ENCODE assay signal across 8 cellular contexts in genomic region chr1:1613509-1614082, GRCh38. TPM values are rescaled to one million over a fixed set of nuclear protein-coding genes. Genes with fewer than 3 reads are reported as not detected.
DNase-seq lines count a peak whose midpoint lies in the region; ATAC-seq and TF ChIP-seq lines count a peak whose summit lies in the region.

No MANE protein-coding gene starts in this region.

- POLR2A ChIA-PET in naive thymus-derived CD4-positive, alpha-beta T cell (lab: Charles Lee): interaction anchor here (0.6 to 4.1 kb wide), 19 partner anchors 9 to 363 kb away, joined by 3 to 86 read pairs (median 5); partner anchors contain the start of genes ATAD3A, CCNL2, MMP23B and MRPL20

- H3K36me3 ChIP-seq in naive thymus-derived CD4-positive, alpha-beta T cell (ENCODE audit: control insufficient read depth in 2 of 3, insufficient read depth in 3 of 3, low read length in 3 of 3): peaks cover 0 to 3% (median 0%) of the 10 kb centered on the region in 3 experiments

- intact Hi-C loops in naive thymus-derived CD4-positive, alpha-beta T cell (cut with micrococcal nuclease): loop anchor here (2.0 to 10.0 kb wide), 6 partner anchors 15 to 499 kb away; partner anchors contain the start of genes ATAD3A (in 1 of the 2), ATAD3B (in 1 of the 2), C1orf159 (in 1 of the 2) and MRPL20 (in 1 of the 2)

- H3K4me3 Mint-ChIP-seq in IgD-negative memory B cell: peak overlapping the region in 2 of 4 donors; percentile 44 to 99
- H3K4me3 Mint-ChIP-seq in brain: peak overlapping the region; percentile 93 to 98 (median 95)
- H3K4me3 Mint-ChIP-seq in naive thymus-derived CD4-positive, alpha-beta T cell: peak overlapping the region; percentile 93 to 99 (median 96)

- peak overlapping the region in 2 of 3 donors; percentile 97 to 100 for H3K27ac Mint-ChIP-seq in IgD-negative memory B cell
- H3K27ac Mint-ChIP-seq in brain: peak overlapping the region; percentile 34 to 97 (median 96)
- peak overlapping the region; percentile 94 to 100 (median 99) for H3K27ac Mint-ChIP-seq in naive thymus-derived CD4-positive, alpha-beta T cell

- H3K9me3 ChIP-seq in naive thymus-derived CD4-positive, alpha-beta T cell (ENCODE audit: control insufficient read depth in 2 of 3, low read length in 3 of 3): no peaks in the 10 kb centered on the region

- H3K9me3 Mint-ChIP-seq in IgD-negative memory B cell: no peaks in the 10 kb centered on the region
- H3K9me3 Mint-ChIP-seq in brain: no peaks in the 10 kb centered on the region
- peaks cover 0 to 7% (median 0%) of the 10 kb centered on the region in 11 donors for H3K9me3 Mint-ChIP-seq in naive thymus-derived CD4-positive, alpha-beta T cell

- peaks cover 2% of the 10 kb centered on the region for H3K36me3 Mint-ChIP-seq in IgD-negative memory B cell
- peaks cover 7% of the 10 kb centered on the region for H3K36me3 Mint-ChIP-seq in brain
- H3K36me3 Mint-ChIP-seq in naive thymus-derived CD4-positive, alpha-beta T cell: peaks cover 0 to 4% (median 0%) of the 10 kb centered on the region in 5 donors

- no peak for ATAC-seq in naive thymus-derived CD4-positive, alpha-beta T cell
- no peak for ATAC-seq in GM18498 (IDR thresholded peaks at IDR 0.05; ENCODE audit: unreplicated experiment)

- no peaks in the 10 kb centered on the region for H3K27me3 ChIP-seq in naive thymus-derived CD4-positive, alpha-beta T cell (ENCODE audit: control insufficient read depth in 2 of 2, insufficient read depth in 2 of 2, low read length in 2 of 2)

- H3K27me3 Mint-ChIP-seq in IgD-negative memory B cell: no peaks in the 10 kb centered on the region
- H3K27me3 Mint-ChIP-seq in brain: peaks cover 5% of the 10 kb centered on the region
- H3K27me3 Mint-ChIP-seq in naive thymus-derived CD4-positive, alpha-beta T cell: no peaks in the 10 kb centered on the region

- peak overlapping the region; percentile 100 for H3K27ac ChIP-seq in naive thymus-derived CD4-positive, alpha-beta T cell (ENCODE audit: low read depth, low read length)

- TF ChIP-seq CTCF in AG10803 (conservative IDR thresholded peaks at IDR 0.05; ENCODE audit: low read length): no peak
- TF ChIP-seq CTCF in brain (conservative IDR thresholded peaks at IDR 0.05): no peak

- DNase-seq in AG10803 (ENCODE audit: low read depth) (no peak), NCI-H2196 treated with DMSO at 0.1 percent for 48 hours (lab: John Stamatoyannopoulos, UW; ENCODE audit: unreplicated experiment) (no peak), DMS53 (lab: John Stamatoyannopoulos, UW) (no peak)
- no peak for DNase-seq in naive thymus-derived CD4-positive, alpha-beta T cell
- no peak for DNase-seq in activated CD4-positive, CD25-positive, alpha-beta regulatory T cell (lab: John Stamatoyannopoulos, UW)

- CTCF ChIA-PET in naive thymus-derived CD4-positive, alpha-beta T cell (lab: Charles Lee): interaction anchor here (0.7 to 1.2 kb wide), 3 partner anchors 16 to 40 kb away, joined by 3 to 4 read pairs (median 4); no protein-coding TSS in a partner anchor

- H3K4me3 ChIP-seq in AG10803 (ENCODE audit: low read length): peak overlapping the region; percentile 97
- peak overlapping the region; percentile 74 for H3K4me3 ChIP-seq in naive thymus-derived CD4-positive, alpha-beta T cell (ENCODE audit: low read length)

- H3K4me1 Mint-ChIP-seq in IgD-negative memory B cell: peaks cover 8 to 19% (median 16%) of the 10 kb centered on the region in 3 donors
- peaks cover 47% of the 10 kb centered on the region for H3K4me1 Mint-ChIP-seq in brain
- peaks cover 17 to 36% (median 32%) of the 10 kb centered on the region in 7 donors for H3K4me1 Mint-ChIP-seq in naive thymus-derived CD4-positive, alpha-beta T cell

- H3K4me1 ChIP-seq in naive thymus-derived CD4-positive, alpha-beta T cell (ENCODE audit: control insufficient read depth in 2 of 2, insufficient read depth in 2 of 2, low read length in 2 of 2): peaks cover 15 to 21% of the 10 kb centered on the region in 2 donors

RNA-seq across cellular contexts. Expression of gene MIB2, which starts 1.7 kb away (rescaled TPM):
- 22.4 TPM for polyA plus RNA-seq in IgD-negative memory B cell
- polyA plus RNA-seq in brain (ENCODE audit: insufficient read depth, low read depth, low replicate concordance): 27.2 TPM
- 100 to 1,000 TPM in 2 of 5 experiments, 10 to 100 TPM in 3; 45.6 to 129 (median 65.7) TPM for total RNA-seq in naive thymus-derived CD4-positive, alpha-beta T cell
- 10 to 100 TPM; 23.4 to 36.7 TPM for polyA plus RNA-seq in naive thymus-derived CD4-positive, alpha-beta T cell

RNA-seq across cellular contexts. Expression of gene FNDC10, which starts 13.7 kb away (rescaled TPM):
- not detected for polyA plus RNA-seq in IgD-negative memory B cell
- polyA plus RNA-seq in brain (ENCODE audit: insufficient read depth, low read depth, low replicate concordance): 21.7 TPM
- total RNA-seq in naive thymus-derived CD4-positive, alpha-beta T cell: 10 to 100 TPM in 1 of 5 experiments, 1 to 10 TPM in 4; 3.2 to 10.7 (median 4.0) TPM
- 1 to 10 TPM; 1.3 to 1.6 TPM for polyA plus RNA-seq in naive thymus-derived CD4-positive, alpha-beta T cell

RNA-seq across cellular contexts. Expression of gene MMP23B, which starts 18.4 kb away (rescaled TPM):
- 0.93 TPM for polyA plus RNA-seq in IgD-negative memory B cell
- polyA plus RNA-seq in brain (ENCODE audit: insufficient read depth, low read depth, low replicate concordance): not detected
- 10 to 100 TPM in 1 of 5 experiments, 1 to 10 TPM in 4; 2.7 to 12.8 (median 4.2) TPM for total RNA-seq in naive thymus-derived CD4-positive, alpha-beta T cell
- polyA plus RNA-seq in naive thymus-derived CD4-positive, alpha-beta T cell: not detected

RNA-seq across cellular contexts. Expression of gene SSU72, which starts 38.9 kb away (rescaled TPM):
- polyA plus RNA-seq in IgD-negative memory B cell: 176 TPM
- polyA plus RNA-seq in brain (ENCODE audit: insufficient read depth, low read depth, low replicate concordance): 231 TPM
- 100 to 1,000 TPM; 121 to 148 (median 137) TPM for total RNA-seq in naive thymus-derived CD4-positive, alpha-beta T cell
- polyA plus RNA-seq in naive thymus-derived CD4-positive, alpha-beta T cell: 100 to 1,000 TPM; 211 to 267 TPM

RNA-seq across cellular contexts. Expression of gene CDK11B, which starts 45.2 kb away (rescaled TPM):
- 19.9 TPM for polyA plus RNA-seq in IgD-negative memory B cell
- 46.9 TPM for polyA plus RNA-seq in brain (ENCODE audit: insufficient read depth, low read depth, low replicate concordance)
- total RNA-seq in naive thymus-derived CD4-positive, alpha-beta T cell: 10 to 100 TPM; 32.3 to 45.4 (median 41.9) TPM
- polyA plus RNA-seq in naive thymus-derived CD4-positive, alpha-beta T cell: 10 to 100 TPM; 11.8 to 16.5 TPM
